ENCODE assay signal across 26 cellular contexts in the genomic region with DNA sequence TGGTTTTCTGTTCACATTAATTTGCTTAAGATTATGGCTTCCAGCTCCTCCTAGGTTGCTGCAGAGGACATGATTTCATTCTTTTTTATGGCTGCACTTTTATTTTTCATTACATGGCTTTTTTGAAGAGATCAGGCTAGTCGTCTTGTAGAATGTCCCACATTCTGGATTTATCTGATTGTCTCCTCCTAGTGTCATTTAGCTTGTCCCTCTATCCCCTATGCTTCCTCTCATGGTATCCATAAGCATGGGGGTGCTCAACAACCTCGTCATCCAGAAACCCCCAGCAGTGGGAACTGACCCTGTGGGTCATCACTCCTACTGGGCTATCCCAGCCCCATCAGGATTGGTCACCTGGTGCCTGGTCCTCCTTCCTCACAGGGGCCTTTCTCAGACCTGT.
"Had no signal": no experiment of that assay in that cellular context is flagged by ENCODE, and none has a peak within 500 bp of the region (broad histone marks: within the 10 kb centered on the region; RNA-seq: fewer than 3 reads in every experiment).

No MANE protein-coding gene starts in this region.

- H3K4me3 ChIP-seq: adrenal gland, SK-N-MC had no signal

- H3K36me3 ChIP-seq: adrenal gland had no signal

- H3K9me3 ChIP-seq: adrenal gland had no signal

- H3K27me3 ChIP-seq: adrenal gland had no signal

- DNase-seq: activated CD4-positive, CD25-positive, alpha-beta regulatory T cell; activated CD8-positive, alpha-beta T cell treated with anti-CD3 and anti-CD28 coated beads for 36 hours; activated effector memory CD4-positive, alpha-beta T cell treated with Interleukin-2 at 50 U/mL for 16 hours; activated naive CD4-positive, alpha-beta T cell treated with anti-CD3 and anti-CD28 coated beads for 36 hours; activated naive CD8-positive, alpha-beta T cell treated with anti-CD3 and anti-CD28 coated beads, Interleukin-2, amount 10 ng/mL, durations not matched to agents 7 days and 5 days; activated T-cell treated with anti-CD3 and anti-CD28 coated beads, Interleukin-2, amount 50 U/mL, for 24 hours; anterior cingulate cortex; Karpas-422; MM.1S; NCI-H1105; NCI-H1436; NCI-H187; NCI-H2081; NCI-H510A treated with DMSO at 0.1 percent for 48 hours; NCI-H69; NK-92 treated with Interleukin-12 subunit alpha and Interleukin-12 subunit beta, amount 100 ng/mL, for 24 hours; OCI-M1; RPMI8226; T-cell; T-helper 2 cell; T1000 had no signal

- H3K36me3 Mint-ChIP-seq: activated naive CD8-positive, alpha-beta T cell treated with anti-CD3 and anti-CD28 coated beads, Interleukin-2, amount 10 ng/mL, durations not matched to agents 7 days and 5 days; T-cell had no signal

- H3K9me3 Mint-ChIP-seq: activated CD8-positive, alpha-beta T cell treated with anti-CD3 and anti-CD28 coated beads for 36 hours; activated T-cell treated with anti-CD3 and anti-CD28 coated beads, Interleukin-2, amount 50 U/mL, for 24 hours; T-cell had no signal

- ATAC-seq: activated CD8-positive, alpha-beta T cell treated with anti-CD3 and anti-CD28 coated beads for 36 hours; Panc1; Right ventricle myocardium inferior; T-cell had no signal

- H3K27ac Mint-ChIP-seq: activated CD8-positive, alpha-beta T cell treated with anti-CD3 and anti-CD28 coated beads for 36 hours; activated naive CD4-positive, alpha-beta T cell treated with anti-CD3 and anti-CD28 coated beads for 36 hours; activated naive CD8-positive, alpha-beta T cell treated with anti-CD3 and anti-CD28 coated beads, Interleukin-2, amount 10 ng/mL, durations not matched to agents 7 days and 5 days; activated T-cell treated with anti-CD3 and anti-CD28 coated beads, Interleukin-2, amount 50 U/mL, for 24 hours; activated T-helper 1 cell treated with anti-CD3 and anti-CD28 coated beads, Interleukin-12 subunit alpha, Interleukin-12 subunit beta, Interleukin-2, Interleukin-4 antibody, amounts not matched to agents 30 ng/mL and 10 ng/mL and 1 ng/mL, durations not matched to agents 14 hours and 24 hours and 36 hours; T-cell had no signal
